In genomic region chr10:154348-154747, GRCh38 we compare ENCODE assay signal across 20 cellular contexts. TPM values are rescaled to one million over a fixed set of nuclear protein-coding genes. Genes with fewer than 3 reads are reported as not detected.
DNase-seq lines count a peak whose midpoint lies in the region; ATAC-seq and TF ChIP-seq lines count a peak whose summit lies in the region.
"Had no signal": no experiment of that assay in that cellular context is flagged by ENCODE, and none has a peak within 500 bp of the region (broad histone marks: within the 10 kb centered on the region; RNA-seq: fewer than 3 reads in every experiment).

No MANE protein-coding gene starts in this region.

- peaks cover 80% of the 10 kb centered on the region for H3K79me2 ChIP-seq in GM23338 (replicated peaks; ENCODE audit: insufficient read depth)

- intact Hi-C loops in adrenal gland (cut with DNase I) = no loop called here

- no peak for TF ChIP-seq POLR2A in adrenal gland (IDR thresholded peaks at IDR 0.05)

- TF ChIP-seq CTCF in GM23338 (conservative IDR thresholded peaks at IDR 0.05; ENCODE audit: low read depth in 2 of 2) (no peak), adrenal gland (IDR thresholded peaks at IDR 0.05) (no peak), fibroblast of villous mesenchyme (IDR thresholded peaks at IDR 0.05; ENCODE audit: insufficient read depth, low read depth, low read length) (no peak)

- no peaks in the 10 kb centered on the region for H3K27me3 ChIP-seq in GM23338 (ENCODE audit: insufficient read depth)
- no peaks in the 10 kb centered on the region for H3K27me3 ChIP-seq in adrenal gland
- H3K27me3 ChIP-seq: heart left ventricle, SJCRH30, spleen had no signal

- H3K4me1 ChIP-seq in GM23338 (ENCODE audit: insufficient read depth) (no peaks in the 10 kb centered on the region), adrenal gland (replicated peaks in 1 of 2) (peaks cover 0 to 7% of the 10 kb centered on the region in 2 donors)
- H3K4me1 ChIP-seq: SJCRH30 had no signal

- no peaks in the 10 kb centered on the region for H3K9me2 ChIP-seq in GM23338 (ENCODE audit: insufficient read depth)

- H3K27ac ChIP-seq in GM23338 (ENCODE audit: low read depth) (no peak overlapping the region), adrenal gland (no peak overlapping the region)
- H3K27ac ChIP-seq: heart left ventricle, SJCRH30, spleen had no signal

- in situ Hi-C loops in KBM-7 (cut with MboI; ENCODE audit: low pct_unique_long_range_greater_than_20kb, low sequenced_read_pairs) = no loop called here

- H3K27me3 Mint-ChIP-seq in GM23338 (ENCODE audit: insufficient read depth, low read depth, poor library complexity) = peaks cover 4% of the 10 kb centered on the region
- H3K27me3 Mint-ChIP-seq: activated naive CD8-positive, alpha-beta T cell had no signal

- H3K4me1 Mint-ChIP-seq in GM23338 = no peaks in the 10 kb centered on the region

- H3K36me3 ChIP-seq in GM23338 (ENCODE audit: insufficient read depth) (peaks cover 7% of the 10 kb centered on the region; the same call in 1 of the 2 replicates), adrenal gland (replicated peaks in 1 of 2) (no peaks in the 10 kb centered on the region)
- H3K36me3 ChIP-seq: heart left ventricle, SJCRH30 had no signal

- H3K9me3 Mint-ChIP-seq in GM23338 = peaks cover 10% of the 10 kb centered on the region

- no peak overlapping the region for H2AFZ ChIP-seq in GM23338

- H3K9me3 ChIP-seq in adrenal gland (replicated peaks in 1 of 3) = no peaks in the 10 kb centered on the region
- H3K9me3 ChIP-seq: SJCRH30, spleen had no signal

- WGBS in adrenal gland, 4 donors = 74 to 82% (median 80%) methylated on average over 5 of the region's 5 CpGs

- H3K27ac Mint-ChIP-seq in GM23338 = peak overlapping the region; percentile 4; the same call in 1 of the 2 replicates
- H3K27ac Mint-ChIP-seq: activated naive CD8-positive, alpha-beta T cell; activated T-cell treated with anti-CD3 and anti-CD28 coated beads, Interleukin-2, amount 50 U/mL, for 72 hours had no signal

- peaks cover 3% of the 10 kb centered on the region; the same call in 1 of the 2 replicates for H4K20me1 ChIP-seq in GM23338 (replicated peaks; ENCODE audit: insufficient read depth)

- DNase-seq in AG08395 (ENCODE audit: low spot score) = peak; percentile 25
- DNase-seq in GM23338 (ENCODE audit: low spot score) = no peak
- peak in 5 of 7 donors; percentile 19 to 43 (median 31) for DNase-seq in adrenal gland
- DNase-seq in fibroblast of villous mesenchyme (ENCODE audit: low read depth) = peak; percentile 39
- DNase-seq in activated T-cell treated with anti-CD3 and anti-CD28 coated beads for 4 hours = no peak
- DNase-seq in KBM-7 = no peak
- DNase-seq: activated CD4-positive, alpha-beta T cell treated with anti-CD3 and anti-CD28 coated beads, Interleukin-2, amount 50 U/mL, for 48 hours; activated T-cell treated with anti-CD3 and anti-CD28 coated beads, Interleukin-2, amount 50 U/mL, for 72 hours; DMS79; heart left ventricle; left ventricle myocardium superior; NCI-H1436; NCI-H2171 treated with DMSO at 0.1 percent for 48 hours; NCI-H748 treated with DMSO at 0.1 percent for 48 hours; PC-3; spleen had no signal

- no peaks in the 10 kb centered on the region for H3F3A ChIP-seq in GM23338 (replicated peaks; ENCODE audit: low read depth)

- peaks cover 16% of the 10 kb centered on the region for H3K36me3 Mint-ChIP-seq in GM23338 (ENCODE audit: low read depth)

- H3K4me3 Mint-ChIP-seq in GM23338 = no peak overlapping the region
- H3K4me3 Mint-ChIP-seq: activated naive CD8-positive, alpha-beta T cell; activated T-cell treated with anti-CD3 and anti-CD28 coated beads, Interleukin-2, amount 50 U/mL, for 72 hours had no signal

- ATAC-seq in GM23338 = no peak
- no peak for ATAC-seq in GM18519 (IDR thresholded peaks at IDR 0.05; ENCODE audit: low FRiP score, unreplicated experiment)
- ATAC-seq in GM19023 (IDR thresholded peaks at IDR 0.05; ENCODE audit: unreplicated experiment) = no peak
- ATAC-seq: heart left ventricle, left ventricle myocardium superior, PC-3 had no signal

- no peak overlapping the region for H3K4me2 ChIP-seq in GM23338

- H3K4me3 ChIP-seq in GM23338 (no peak overlapping the region), adrenal gland (no peak overlapping the region), fibroblast of villous mesenchyme (ENCODE audit: low read depth, low read length) (no peak overlapping the region)
- H3K4me3 ChIP-seq: heart left ventricle, SJCRH30, spleen had no signal

TF ChIP-seq in GM23338, 12 proteins besides CTCF, POLR2A, EP300 and RAD21:
- TF ChIP-seq EZH2phosphoT487 (IDR thresholded peaks at IDR 0.05; ENCODE audit: unreplicated experiment) (no peak), ZNF331 (CRISPR knock-in tag; IDR thresholded peaks at IDR 0.05; ENCODE audit: low read depth) (no peak), EZH2 (IDR thresholded peaks at IDR 0.05; ENCODE audit: low read depth, unreplicated experiment) (no peak), NANOG (IDR thresholded peaks at IDR 0.05; ENCODE audit: borderline replicate concordance) (no peak), CREB1 (CRISPR knock-in tag; IDR thresholded peaks at IDR 0.05; ENCODE audit: low read depth) (no peak), STAT1 (IDR thresholded peaks at IDR 0.05; ENCODE audit: unreplicated experiment) (no peak), POLR2AphosphoS5 (IDR thresholded peaks at IDR 0.05; ENCODE audit: low read depth) (no peak), ETS1 (IDR thresholded peaks at IDR 0.05) (no peak), JUNB (IDR thresholded peaks at IDR 0.05; ENCODE audit: unreplicated experiment) (no peak)

RNA-seq across cellular contexts. Expression of gene ZMYND11, which starts 19.1 kb away (rescaled TPM):
- total RNA-seq in GM23338 (2014; rRNA removed; shearing (Covaris generic)) = 16.9 and 19.8 TPM in 2 replicates
- polyA plus RNA-seq in GM23338 (2016; fragmentation: Nextera tagmentation; extraction: Ambion mirVana) = 8.3 and 8.9 TPM in 2 replicates
- 100 to 1,000 TPM in 1 of 8 donors, 10 to 100 TPM in 7; 39.5 to 153 (median 64.2) TPM for total RNA-seq in adrenal gland
- polyA plus RNA-seq in adrenal gland = 10 to 100 TPM; 23.6 to 82.4 (median 26.3) TPM
- total RNA-seq in fibroblast of villous mesenchyme = 46.4 and 53.5 TPM in 2 replicates

Comparison
In these comparisons a context has a peak if more than half of its experiments do, and no peak if none do; other contexts are left out.
1. DNase-seq: peak in AG08395 (single experiment), adrenal gland (5 of 7) and fibroblast of villous mesenchyme (single experiment); none in GM23338 (single experiment), activated T-cell treated with anti-CD3 and anti-CD28 coated beads for 4 hours (single experiment) and KBM-7 (single experiment).